10 cellular contexts compared by ENCODE assay signal in genomic region chr20:41175727-41176330, GRCh38. TPM values are rescaled to one million over a fixed set of nuclear protein-coding genes. Genes with fewer than 3 reads are reported as not detected.
DNase-seq lines count a peak whose midpoint lies in the region; ATAC-seq and TF ChIP-seq lines count a peak whose summit lies in the region.
"Had no signal": no experiment of that assay in that cellular context is flagged by ENCODE, and none has a peak within 500 bp of the region (broad histone marks: within the 10 kb centered on the region; RNA-seq: fewer than 3 reads in every experiment).

No MANE protein-coding gene starts in this region.

- DNase-seq in HFFc6: no peak
- peak in 3 of 49 donors; percentile 34 to 41 (median 37) for DNase-seq in substantia nigra (lab: John Stamatoyannopoulos, UW)
- DNase-seq: cerebellar nuclear complex, COR-L47, OCI-M1 had no signal

- H3K27ac Mint-ChIP-seq in HFFc6: peak overlapping the region; percentile 93

- peaks cover 26% of the 10 kb centered on the region for H3K36me3 Mint-ChIP-seq in HFFc6 (ENCODE audit: low read depth)

- H3K4me1 Mint-ChIP-seq in HFFc6 (ENCODE audit: low read depth): peaks cover 70% of the 10 kb centered on the region

- peak overlapping the region; percentile 85 for H3K27ac ChIP-seq in angular gyrus (ENCODE audit: low read depth, low read length)
- peak overlapping the region; percentile 84 for H3K27ac ChIP-seq in layer of hippocampus (ENCODE audit: low read depth, low read length)
- H3K27ac ChIP-seq in substantia nigra (ENCODE audit: low read depth, low read length, poor library complexity, severe bottlenecking): peak overlapping the region; percentile 81

- no peak overlapping the region for H3K4me3 Mint-ChIP-seq in HFFc6

- H3K9me3 Mint-ChIP-seq in HFFc6: no peaks in the 10 kb centered on the region

- ATAC-seq in GM21786 (IDR thresholded peaks at IDR 0.05; ENCODE audit: unreplicated experiment) (no peak), HG02623 (IDR thresholded peaks at IDR 0.05; ENCODE audit: unreplicated experiment) (no peak), GM21447 (IDR thresholded peaks at IDR 0.05; ENCODE audit: unreplicated experiment) (no peak)

- peaks cover 6% of the 10 kb centered on the region for H3K27me3 Mint-ChIP-seq in HFFc6 (ENCODE audit: insufficient read depth)

- H3K27me3 ChIP-seq in layer of hippocampus (ENCODE audit: control insufficient read depth, insufficient read depth, low read length): no peaks in the 10 kb centered on the region

- TF ChIP-seq CTCF in HFFc6 (IDR thresholded peaks at IDR 0.05): no peak

RNA-seq across cellular contexts. Expression of gene PLCG1, which starts 38.5 kb away (rescaled TPM):
- total RNA-seq in HFFc6 (2021; fragmentation: NEBNext Ultra II Directional; extraction: Animal tissue kit (Norgen Biotek cat#: 25700)): 10 to 100 TPM; 44.4 to 62.1 (median 50.1) TPM
